In the genomic region with DNA sequence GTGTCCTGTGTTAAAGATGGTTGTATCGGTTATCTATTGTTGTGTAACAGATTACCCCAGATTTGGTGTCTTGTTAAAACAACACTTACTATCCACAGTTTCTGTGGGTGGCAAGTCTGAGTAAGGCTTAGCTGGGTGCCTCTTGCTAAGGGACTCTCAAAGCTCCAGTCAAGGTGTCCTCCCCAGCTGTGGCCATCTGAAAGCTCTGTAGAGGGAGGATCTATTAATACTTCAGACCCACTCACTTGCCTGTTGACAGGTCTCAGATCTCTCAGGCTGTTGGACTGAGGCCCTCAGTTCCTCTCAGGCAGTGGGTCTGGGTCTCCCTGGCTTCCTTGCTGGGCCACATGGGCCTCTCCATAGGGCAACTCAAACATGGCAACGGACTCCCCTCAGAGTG, we compare ENCODE assay signal across 18 cellular contexts. TPM values are rescaled to one million over a fixed set of nuclear protein-coding genes. Genes with fewer than 3 reads are reported as not detected.
DNase-seq lines count a peak whose midpoint lies in the region; ATAC-seq and TF ChIP-seq lines count a peak whose summit lies in the region.
"Had no signal": no experiment of that assay in that cellular context is flagged by ENCODE, and none has a peak within 500 bp of the region (broad histone marks: within the 10 kb centered on the region; RNA-seq: fewer than 3 reads in every experiment).

No MANE protein-coding gene starts in this region.

- H3K4me1 Mint-ChIP-seq in chondrocyte (ENCODE audit: low read depth): peaks cover 70% of the 10 kb centered on the region
- peaks cover 69% of the 10 kb centered on the region for H3K4me1 Mint-ChIP-seq in HFFc6 (ENCODE audit: low read depth)

- H3K4me3 Mint-ChIP-seq in chondrocyte (ENCODE audit: unreplicated experiment) (no peak overlapping the region), HFFc6 (no peak overlapping the region)
- H3K4me3 Mint-ChIP-seq: activated CD8-positive, alpha-beta memory T cell treated with anti-CD3 and anti-CD28 coated beads, Interleukin-2, amount 10 ng/mL, durations not matched to agents 7 days and 5 days; H9 had no signal

- peaks cover 4% of the 10 kb centered on the region for H3K36me3 Mint-ChIP-seq in chondrocyte (ENCODE audit: low read depth)
- H3K36me3 Mint-ChIP-seq in HFFc6 (ENCODE audit: low read depth): peaks cover 54% of the 10 kb centered on the region

- H3K27ac Mint-ChIP-seq in chondrocyte (ENCODE audit: unreplicated experiment) (peak overlapping the region; percentile 62), HFFc6 (no peak overlapping the region)
- H3K27ac Mint-ChIP-seq: activated CD8-positive, alpha-beta memory T cell treated with anti-CD3 and anti-CD28 coated beads, Interleukin-2, amount 10 ng/mL, durations not matched to agents 7 days and 5 days; H9 had no signal

- TF ChIP-seq CTCF in chondrocyte (IDR thresholded peaks at IDR 0.05) (no peak), HFFc6 (IDR thresholded peaks at IDR 0.05) (no peak)

- peaks cover 6% of the 10 kb centered on the region for H3K9me3 Mint-ChIP-seq in chondrocyte (ENCODE audit: low read depth)
- H3K9me3 Mint-ChIP-seq in HFFc6: no peaks in the 10 kb centered on the region
- H3K9me3 Mint-ChIP-seq: H9 had no signal

- H3K27me3 Mint-ChIP-seq in chondrocyte (ENCODE audit: low read depth) (no peaks in the 10 kb centered on the region), HFFc6 (ENCODE audit: insufficient read depth) (peaks cover 2% of the 10 kb centered on the region; the same call in 1 of the 2 replicates)
- H3K27me3 Mint-ChIP-seq: activated CD8-positive, alpha-beta memory T cell treated with anti-CD3 and anti-CD28 coated beads, Interleukin-2, amount 10 ng/mL, durations not matched to agents 7 days and 5 days had no signal

- DNase-seq in chondrocyte (ENCODE audit: low spot score) (no peak), nucleus accumbens (lab: John Stamatoyannopoulos, UW) (no peak), HFFc6 (no peak)
- DNase-seq: activated CD8-positive, alpha-beta memory T cell treated with anti-CD3 and anti-CD28 coated beads, Interleukin-2, amount 10 ng/mL, durations not matched to agents 7 days and 5 days; activated gamma-delta T cell treated with Interleukin-2 at 50 U/mL for 16 hours; foreskin fibroblast; H9; NCI-H1417 treated with DMSO at 0.1 percent for 48 hours; NCI-H226; pancreas; stimulated activated CD4-positive, alpha-beta T cell treated with anti-CD3 and anti-CD28 coated beads, Interleukin-4, amount 100 ng/mL, for 24 hours; SW 1271; thyroid gland had no signal

- peak; percentile 63 for ATAC-seq in GM18502 (IDR thresholded peaks at IDR 0.05; ENCODE audit: poor library complexity, unreplicated experiment)
- peak; percentile 59 for ATAC-seq in GM21576 (IDR thresholded peaks at IDR 0.05; ENCODE audit: unreplicated experiment)
- peak; percentile 55 for ATAC-seq in HG03066 (IDR thresholded peaks at IDR 0.05; ENCODE audit: low read depth, unreplicated experiment)
- ATAC-seq in HG03469 (IDR thresholded peaks at IDR 0.05; ENCODE audit: unreplicated experiment): no peak
- ATAC-seq: activated CD8-positive, alpha-beta memory T cell treated with anti-CD3 and anti-CD28 coated beads, Interleukin-2, amount 10 ng/mL, durations not matched to agents 7 days and 5 days; left lobe of liver; pancreas had no signal

RNA-seq across cellular contexts. Expression of a gene that starts 19.6 kb away (rescaled TPM):
- 75.2 to 95.2 TPM (median 93.6 TPM) in 3 replicates for total RNA-seq in chondrocyte
- 100 to 1,000 TPM; 102 to 142 (median 131) TPM for total RNA-seq in HFFc6 (2021; fragmentation: NEBNext Ultra II Directional; extraction: Animal tissue kit (Norgen Biotek cat#: 25700))
